In genomic region chr12:53074290-53074998, GRCh38 we compare ENCODE assay signal across 15 cellular contexts. TPM values are rescaled to one million over a fixed set of nuclear protein-coding genes. Genes with fewer than 3 reads are reported as not detected.
DNase-seq lines count a peak whose midpoint lies in the region; ATAC-seq and TF ChIP-seq lines count a peak whose summit lies in the region.
"Had no signal": no experiment of that assay in that cellular context is flagged by ENCODE, and none has a peak within 500 bp of the region (broad histone marks: within the 10 kb centered on the region; RNA-seq: fewer than 3 reads in every experiment).

No MANE protein-coding gene starts in this region.

- peaks cover 58% of the 10 kb centered on the region for H3K36me3 ChIP-seq in osteoblast (ENCODE audit: insufficient read depth, low read length)

- no peak overlapping the region for H3K4me3 Mint-ChIP-seq in activated naive CD8-positive, alpha-beta T cell treated with anti-CD3 and anti-CD28 coated beads, Interleukin-2, amount 10 ng/mL, durations not matched to agents 7 days and 5 days
- no peak overlapping the region for H3K4me3 Mint-ChIP-seq in activated naive CD8-positive, alpha-beta T cell treated with anti-CD3 and anti-CD28 coated beads for 36 hours
- no peak overlapping the region for H3K4me3 Mint-ChIP-seq in type B pancreatic cell
- H3K4me3 Mint-ChIP-seq: activated CD4-positive, alpha-beta T cell treated with anti-CD3 and anti-CD28 coated beads for 36 hours had no signal

- no peaks in the 10 kb centered on the region for H3K9me3 Mint-ChIP-seq in activated naive CD8-positive, alpha-beta T cell treated with anti-CD3 and anti-CD28 coated beads, Interleukin-2, amount 10 ng/mL, durations not matched to agents 7 days and 5 days
- no peaks in the 10 kb centered on the region for H3K9me3 Mint-ChIP-seq in activated naive CD8-positive, alpha-beta T cell treated with anti-CD3 and anti-CD28 coated beads for 36 hours
- H3K9me3 Mint-ChIP-seq in type B pancreatic cell, result no peaks in the 10 kb centered on the region
- H3K9me3 Mint-ChIP-seq: CD4-positive, alpha-beta T cell had no signal

- peak overlapping the region; percentile 23 for H3K27ac Mint-ChIP-seq in activated naive CD8-positive, alpha-beta T cell treated with anti-CD3 and anti-CD28 coated beads, Interleukin-2, amount 10 ng/mL, durations not matched to agents 7 days and 5 days
- H3K27ac Mint-ChIP-seq in activated naive CD8-positive, alpha-beta T cell treated with anti-CD3 and anti-CD28 coated beads for 36 hours, result no peak overlapping the region
- peak overlapping the region; percentile 61 for H3K27ac Mint-ChIP-seq in type B pancreatic cell
- H3K27ac Mint-ChIP-seq: activated CD4-positive, alpha-beta T cell treated with anti-CD3 and anti-CD28 coated beads for 36 hours had no signal

- H3K36me3 Mint-ChIP-seq in activated naive CD8-positive, alpha-beta T cell treated with anti-CD3 and anti-CD28 coated beads, Interleukin-2, amount 10 ng/mL, durations not matched to agents 7 days and 5 days, result peaks cover 10% of the 10 kb centered on the region
- peaks cover 14% of the 10 kb centered on the region for H3K36me3 Mint-ChIP-seq in activated naive CD8-positive, alpha-beta T cell treated with anti-CD3 and anti-CD28 coated beads for 36 hours
- peaks cover 37% of the 10 kb centered on the region for H3K36me3 Mint-ChIP-seq in type B pancreatic cell

- ATAC-seq in activated naive CD8-positive, alpha-beta T cell treated with anti-CD3 and anti-CD28 coated beads, Interleukin-2, amount 10 ng/mL, durations not matched to agents 7 days and 5 days (ENCODE audit: low read depth), result no peak
- ATAC-seq: activated CD4-positive, alpha-beta T cell treated with anti-CD3 and anti-CD28 coated beads for 36 hours had no signal

- POLR2A ChIA-PET in activated naive CD8-positive, alpha-beta T cell treated with anti-CD3 and anti-CD28 coated beads, Interleukin-2, amount 10 ng/mL, durations not matched to agents 7 days and 5 days (lab: Charles Lee), result no interaction called here

- no peak for DNase-seq in activated naive CD8-positive, alpha-beta T cell treated with anti-CD3 and anti-CD28 coated beads, Interleukin-2, amount 10 ng/mL, durations not matched to agents 7 days and 5 days
- no peak for DNase-seq in activated naive CD8-positive, alpha-beta T cell treated with anti-CD3 and anti-CD28 coated beads for 36 hours
- DNase-seq in coronary artery (ENCODE audit: low spot score) (no peak), osteoblast (ENCODE audit: insufficient read length, low spot score, missing footprints) (peak; percentile 52), type B pancreatic cell (ENCODE audit: extremely low spot score, unreplicated experiment) (no peak), HuH-7 (ENCODE audit: low spot score) (no peak), RPMI8226 (no peak), GM19238 (ENCODE audit: insufficient read length, low spot score) (no peak)
- DNase-seq: ACHN; activated CD4-positive, alpha-beta T cell treated with anti-CD3 and anti-CD28 coated beads for 36 hours; CD4-positive, alpha-beta T cell; head of caudate nucleus; Karpas-422; NCI-H2227 treated with DMSO at 0.1 percent for 48 hours had no signal

- H3K27ac ChIP-seq in coronary artery, result peak overlapping the region; percentile 43 to 78
- H3K27ac ChIP-seq in osteoblast (ENCODE audit: low read depth, low read length), result no peak overlapping the region

- no peaks in the 10 kb centered on the region for H3K27me3 ChIP-seq in osteoblast (ENCODE audit: insufficient read depth, low read length)

- no peak overlapping the region for H3K4me3 ChIP-seq in coronary artery
- no peak overlapping the region for H3K4me3 ChIP-seq in osteoblast (ENCODE audit: insufficient read depth, low read length)

- no peak overlapping the region for H3K4me2 ChIP-seq in osteoblast (ENCODE audit: insufficient read depth, low read length)

- H3K4me1 Mint-ChIP-seq in activated naive CD8-positive, alpha-beta T cell treated with anti-CD3 and anti-CD28 coated beads, Interleukin-2, amount 10 ng/mL, durations not matched to agents 7 days and 5 days, result peaks cover 12% of the 10 kb centered on the region
- H3K4me1 Mint-ChIP-seq in activated naive CD8-positive, alpha-beta T cell treated with anti-CD3 and anti-CD28 coated beads for 36 hours, result peaks cover 19% of the 10 kb centered on the region
- H3K4me1 Mint-ChIP-seq in type B pancreatic cell (ENCODE audit: unreplicated experiment), result peaks cover 55% of the 10 kb centered on the region

- no peaks in the 10 kb centered on the region for H3K27me3 Mint-ChIP-seq in activated naive CD8-positive, alpha-beta T cell treated with anti-CD3 and anti-CD28 coated beads, Interleukin-2, amount 10 ng/mL, durations not matched to agents 7 days and 5 days
- no peaks in the 10 kb centered on the region for H3K27me3 Mint-ChIP-seq in activated naive CD8-positive, alpha-beta T cell treated with anti-CD3 and anti-CD28 coated beads for 36 hours
- no peaks in the 10 kb centered on the region for H3K27me3 Mint-ChIP-seq in type B pancreatic cell
- H3K27me3 Mint-ChIP-seq: activated CD4-positive, alpha-beta T cell treated with anti-CD3 and anti-CD28 coated beads for 36 hours; CD4-positive, alpha-beta T cell had no signal

- TF ChIP-seq CTCF in coronary artery (IDR thresholded peaks at IDR 0.05) (no peak), osteoblast (IDR thresholded peaks at IDR 0.05; ENCODE audit: extremely low read depth, low read depth, low read length) (no peak), type B pancreatic cell (conservative IDR thresholded peaks at IDR 0.05) (no peak)

- H3K4me1 ChIP-seq in osteoblast (ENCODE audit: insufficient read depth, low read length), result peaks cover 26% of the 10 kb centered on the region

- H3K79me2 ChIP-seq in osteoblast (ENCODE audit: insufficient read depth, low read length), result peaks cover 62% of the 10 kb centered on the region

- no peak overlapping the region for H2AFZ ChIP-seq in osteoblast (ENCODE audit: low read length)

- H4K20me1 ChIP-seq in osteoblast (ENCODE audit: insufficient read depth, low read length), result peaks cover 3% of the 10 kb centered on the region

- H3K9me3 ChIP-seq in osteoblast (ENCODE audit: low read depth, low read length), result no peaks in the 10 kb centered on the region

RNA-seq across cellular contexts. Expression of gene SPRYD3, which starts 4.7 kb away (rescaled TPM):
- total RNA-seq in activated naive CD8-positive, alpha-beta T cell treated with anti-CD3 and anti-CD28 coated beads, Interleukin-2, amount 10 ng/mL, durations not matched to agents 7 days and 5 days, result 10 to 100 TPM; 34.4 to 37.8 TPM
- 10 to 100 TPM; 23.5 to 25.7 TPM for total RNA-seq in activated naive CD8-positive, alpha-beta T cell treated with anti-CD3 and anti-CD28 coated beads for 36 hours
- 25.6 and 26.8 TPM in 2 replicates for total RNA-seq in osteoblast
- total RNA-seq in type B pancreatic cell (ENCODE audit: low replicate concordance), result 22.1 and 43.0 TPM in 2 replicates

RNA-seq across cellular contexts. Expression of gene IGFBP6, which starts 23.0 kb away (rescaled TPM):
- 1 to 10 TPM; 2.0 to 2.3 TPM for total RNA-seq in activated naive CD8-positive, alpha-beta T cell treated with anti-CD3 and anti-CD28 coated beads, Interleukin-2, amount 10 ng/mL, durations not matched to agents 7 days and 5 days
- 1 to 10 TPM; 1.9 to 2.2 TPM for total RNA-seq in activated naive CD8-positive, alpha-beta T cell treated with anti-CD3 and anti-CD28 coated beads for 36 hours
- total RNA-seq in osteoblast, result 431 and 577 TPM in 2 replicates
- 25.1 and 40.3 TPM in 2 replicates for total RNA-seq in type B pancreatic cell (ENCODE audit: low replicate concordance)

RNA-seq across cellular contexts. Expression of gene TNS2, which starts 24.6 kb away (rescaled TPM):
- total RNA-seq in activated naive CD8-positive, alpha-beta T cell treated with anti-CD3 and anti-CD28 coated beads, Interleukin-2, amount 10 ng/mL, durations not matched to agents 7 days and 5 days, result 1 to 10 TPM; 1.9 to 3.0 TPM
- 1 to 10 TPM; 1.5 to 2.6 TPM for total RNA-seq in activated naive CD8-positive, alpha-beta T cell treated with anti-CD3 and anti-CD28 coated beads for 36 hours
- total RNA-seq in osteoblast, result 72.0 and 76.0 TPM in 2 replicates
- total RNA-seq in type B pancreatic cell (ENCODE audit: low replicate concordance), result 3.5 and 21.8 TPM in 2 replicates

RNA-seq across cellular contexts. Expression of gene SOAT2, which starts 28.8 kb away (rescaled TPM):
- total RNA-seq in activated naive CD8-positive, alpha-beta T cell treated with anti-CD3 and anti-CD28 coated beads, Interleukin-2, amount 10 ng/mL, durations not matched to agents 7 days and 5 days, result 10 to 100 TPM in 1 of 2 experiments, 1 to 10 TPM in 1; 9.8 to 10.4 TPM
- total RNA-seq in activated naive CD8-positive, alpha-beta T cell treated with anti-CD3 and anti-CD28 coated beads for 36 hours, result 1 to 10 TPM; 3.1 to 3.8 TPM
- not detected in 2 replicates for total RNA-seq in osteoblast
- total RNA-seq in type B pancreatic cell (ENCODE audit: low replicate concordance), result 0.97 and 1.9 TPM in 2 replicates
- total RNA-seq: temporal lobe had no signal

Comparison
In these comparisons a context has a peak if more than half of its experiments do, and no peak if none do; other contexts are left out.
1. RNA of gene IGFBP6, which starts 23.0 kb away (total RNA-seq): 431 to 577 TPM in osteoblast; 25.1 to 40.3 TPM in type B pancreatic cell, 2.0 to 2.3 TPM in activated naive CD8-positive, alpha-beta T cell treated with anti-CD3 and anti-CD28 coated beads, Interleukin-2, amount 10 ng/mL, durations not matched to agents 7 days and 5 days and 1.9 to 2.2 TPM in activated naive CD8-positive, alpha-beta T cell treated with anti-CD3 and anti-CD28 coated beads for 36 hours; every median in the first group is over 10 times any median in the second.